20 cellular contexts compared by ENCODE assay signal in the genomic region with DNA sequence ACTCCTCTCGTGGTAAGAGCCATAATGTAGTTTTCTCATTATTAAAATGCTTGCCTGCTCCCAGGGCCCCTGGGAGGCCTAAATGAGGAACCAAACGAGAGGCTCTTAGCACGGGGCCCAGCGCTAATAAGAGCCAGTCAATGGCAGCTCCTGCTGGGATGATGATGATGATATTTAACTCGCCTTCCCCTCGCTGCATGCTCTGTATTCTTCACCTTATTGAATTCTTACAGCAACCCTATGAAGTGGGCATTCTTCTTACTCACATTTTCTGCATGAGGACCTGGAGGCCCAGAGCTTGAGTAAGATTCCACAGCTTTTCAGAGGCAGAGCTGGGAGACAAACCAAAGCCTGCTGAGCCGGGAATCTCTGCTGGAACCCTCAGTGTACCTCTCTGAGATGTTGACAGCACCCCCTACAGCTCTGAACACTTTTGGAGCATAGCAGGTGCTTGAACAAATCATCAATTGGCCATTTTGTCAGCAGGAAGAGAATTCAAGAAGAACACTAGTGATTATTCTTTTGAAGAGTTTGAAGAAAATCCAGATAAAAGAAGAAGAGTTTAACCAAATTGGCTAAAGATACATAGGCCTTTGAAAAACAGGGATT.
DNase-seq lines count a peak whose midpoint lies in the region; ATAC-seq and TF ChIP-seq lines count a peak whose summit lies in the region.
"Had no signal": no experiment of that assay in that cellular context is flagged by ENCODE, and none has a peak within 500 bp of the region (broad histone marks: within the 10 kb centered on the region; RNA-seq: fewer than 3 reads in every experiment).

No MANE protein-coding gene starts in this region.

- no peak overlapping the region for H3K9ac ChIP-seq in endodermal cell (ENCODE audit: extremely low read depth, low read length, poor library complexity, severe bottlenecking)

- H3K27ac ChIP-seq in GM23338 (ENCODE audit: low read depth) (no peak overlapping the region), endodermal cell (ENCODE audit: low read depth, low read length) (no peak overlapping the region)
- H3K27ac ChIP-seq: A549, PC-9, RWPE1 had no signal

- H3F3A ChIP-seq in GM23338 (replicated peaks; ENCODE audit: low read depth): no peaks in the 10 kb centered on the region

- no peaks in the 10 kb centered on the region for H3K4me1 ChIP-seq in GM23338 (ENCODE audit: insufficient read depth)
- H3K4me1 ChIP-seq in endodermal cell (ENCODE audit: control insufficient read depth, insufficient read depth, low read length): peaks cover 4% of the 10 kb centered on the region
- H3K4me1 ChIP-seq: A549, Caco-2 had no signal

- H3K4me1 Mint-ChIP-seq in GM23338 (peaks cover 10% of the 10 kb centered on the region; the same call in 2 of the 3 replicates), endodermal cell (peaks cover 19% of the 10 kb centered on the region)
- H3K4me1 Mint-ChIP-seq in activated T-helper 1 cell treated with anti-CD3 and anti-CD28 coated beads, Interleukin-12 subunit alpha, Interleukin-12 subunit beta, Interleukin-2, Interleukin-4 antibody, amounts not matched to agents 30 ng/mL and 10 ng/mL and 1 ng/mL, durations not matched to agents 14 hours and 24 hours and 36 hours (ENCODE audit: low read depth): no peaks in the 10 kb centered on the region

- no peak overlapping the region for H2AFZ ChIP-seq in GM23338
- H2AFZ ChIP-seq: PC-9 had no signal

- 72 to 76% methylated on average over 6 to 7 of the region's 7 CpGs for whole genome bisulfite sequencing in endodermal cell (ENCODE audit: insufficient coverage in 1 of 2, insufficient read length in 1 of 2), 2 experiments

- H3K4me3 Mint-ChIP-seq in GM23338: no peak overlapping the region
- no peak overlapping the region for H3K4me3 Mint-ChIP-seq in endodermal cell
- no peak overlapping the region for H3K4me3 Mint-ChIP-seq in activated T-helper 1 cell treated with anti-CD3 and anti-CD28 coated beads, Interleukin-12 subunit alpha, Interleukin-12 subunit beta, Interleukin-2, Interleukin-4 antibody, amounts not matched to agents 30 ng/mL and 10 ng/mL and 1 ng/mL, durations not matched to agents 14 hours and 24 hours and 36 hours
- H3K4me3 Mint-ChIP-seq: CD4-positive, alpha-beta T cell had no signal

- H3K27me3 ChIP-seq in GM23338 (ENCODE audit: insufficient read depth) (no peaks in the 10 kb centered on the region), endodermal cell (ENCODE audit: control insufficient read depth, insufficient read depth, low read length, poor library complexity, severe bottlenecking) (no peaks in the 10 kb centered on the region)

- peak; percentile 22 to 28; a peak in 3 of 4 replicates for TF ChIP-seq CTCF in GM23338 (conservative IDR thresholded peaks at IDR 0.05; ENCODE audit: low read depth in 2 of 2)
- TF ChIP-seq CTCF in NB4 (IDR thresholded peaks at IDR 0.05; ENCODE audit: low read depth, low read length): no peak
- TF ChIP-seq CTCF in endodermal cell (conservative IDR thresholded peaks at IDR 0.05): peak; percentile 53

- no peaks in the 10 kb centered on the region for H3K36me3 Mint-ChIP-seq in GM23338 (ENCODE audit: low read depth)
- no peaks in the 10 kb centered on the region for H3K36me3 Mint-ChIP-seq in endodermal cell (ENCODE audit: low read depth)
- H3K36me3 Mint-ChIP-seq in activated T-helper 1 cell treated with anti-CD3 and anti-CD28 coated beads, Interleukin-12 subunit alpha, Interleukin-12 subunit beta, Interleukin-2, Interleukin-4 antibody, amounts not matched to agents 30 ng/mL and 10 ng/mL and 1 ng/mL, durations not matched to agents 14 hours and 24 hours and 36 hours (ENCODE audit: low read depth): no peaks in the 10 kb centered on the region

- H3K79me2 ChIP-seq in GM23338 (replicated peaks; ENCODE audit: insufficient read depth): no peaks in the 10 kb centered on the region

- H3K9me3 Mint-ChIP-seq in GM23338: no peaks in the 10 kb centered on the region; the same call in 2 of the 3 replicates
- peaks cover 8% of the 10 kb centered on the region for H3K9me3 Mint-ChIP-seq in endodermal cell
- no peaks in the 10 kb centered on the region for H3K9me3 Mint-ChIP-seq in activated T-helper 1 cell treated with anti-CD3 and anti-CD28 coated beads, Interleukin-12 subunit alpha, Interleukin-12 subunit beta, Interleukin-2, Interleukin-4 antibody, amounts not matched to agents 30 ng/mL and 10 ng/mL and 1 ng/mL, durations not matched to agents 14 hours and 24 hours and 36 hours
- H3K9me3 Mint-ChIP-seq: CD4-positive, alpha-beta T cell had no signal

- no peaks in the 10 kb centered on the region; the same call in 1 of the 2 replicates for H4K20me1 ChIP-seq in GM23338 (replicated peaks; ENCODE audit: insufficient read depth)

- no peak overlapping the region for H3K27ac Mint-ChIP-seq in GM23338
- H3K27ac Mint-ChIP-seq in endodermal cell: no peak overlapping the region
- H3K27ac Mint-ChIP-seq in activated T-helper 1 cell treated with anti-CD3 and anti-CD28 coated beads, Interleukin-12 subunit alpha, Interleukin-12 subunit beta, Interleukin-2, Interleukin-4 antibody, amounts not matched to agents 30 ng/mL and 10 ng/mL and 1 ng/mL, durations not matched to agents 14 hours and 24 hours and 36 hours: no peak overlapping the region
- H3K27ac Mint-ChIP-seq: CD4-positive, alpha-beta T cell had no signal

- DNase-seq in GM23338 (ENCODE audit: low spot score): no peak
- DNase-seq in NB4 (ENCODE audit: low read depth): peak; percentile 15
- peak; percentile 58 for DNase-seq in NCI-H2227 treated with DMSO at 0.1 percent for 48 hours (lab: John Stamatoyannopoulos, UW)
- DNase-seq in endodermal cell: no peak
- DNase-seq in NOMO-1 treated with dmso at 0.1 percent for 144 hours (lab: John Stamatoyannopoulos, UW; ENCODE audit: unreplicated experiment): no peak
- DNase-seq in activated T-helper 1 cell treated with anti-CD3 and anti-CD28 coated beads, Interleukin-12 subunit alpha, Interleukin-12 subunit beta, Interleukin-2, Interleukin-4 antibody, amounts not matched to agents 30 ng/mL and 10 ng/mL and 1 ng/mL, durations not matched to agents 14 hours and 24 hours and 36 hours (ENCODE audit: low spot score): no peak
- DNase-seq: Caco-2; CD4-positive, alpha-beta T cell; DMS153; GDM1; KG1; NCI-H1694; NCI-H2171; NCI-H510A; PC-9; T-helper 1 cell had no signal

- intact Hi-C loops in activated T-helper 1 cell treated with anti-CD3 and anti-CD28 coated beads, Interleukin-12 subunit alpha, Interleukin-12 subunit beta, Interleukin-2, Interleukin-4 antibody, amounts not matched to agents 30 ng/mL and 10 ng/mL and 1 ng/mL, durations not matched to agents 14 hours and 24 hours and 36 hours (cut with micrococcal nuclease): loop anchor here (10.0 kb wide), 1 partner anchor 105 kb away; no protein-coding TSS in a partner anchor

- H3K9me2 ChIP-seq in GM23338 (ENCODE audit: insufficient read depth): no peaks in the 10 kb centered on the region

- no peak overlapping the region for H3K4me3 ChIP-seq in GM23338
- H3K4me3 ChIP-seq in NB4 (ENCODE audit: low read depth, low read length): no peak overlapping the region
- H3K4me3 ChIP-seq in endodermal cell (ENCODE audit: low read length): no peak overlapping the region
- H3K4me3 ChIP-seq: A549, PC-9 had no signal

- TF ChIP-seq POLR2A in NB4 (IDR thresholded peaks at IDR 0.05; ENCODE audit: extremely low read depth, insufficient read length): no peak

- H3K27me3 Mint-ChIP-seq in GM23338 (ENCODE audit: insufficient read depth, low read depth, poor library complexity) (peaks cover 4% of the 10 kb centered on the region), endodermal cell (ENCODE audit: insufficient read depth) (peaks cover 13% of the 10 kb centered on the region)
- peaks cover 12% of the 10 kb centered on the region for H3K27me3 Mint-ChIP-seq in activated T-helper 1 cell treated with anti-CD3 and anti-CD28 coated beads, Interleukin-12 subunit alpha, Interleukin-12 subunit beta, Interleukin-2, Interleukin-4 antibody, amounts not matched to agents 30 ng/mL and 10 ng/mL and 1 ng/mL, durations not matched to agents 14 hours and 24 hours and 36 hours (ENCODE audit: insufficient read depth)

- no peak overlapping the region for H3K4me2 ChIP-seq in GM23338
- H3K4me2 ChIP-seq: A549, PC-9 had no signal

- H3K9me3 ChIP-seq in endodermal cell (ENCODE audit: control insufficient read depth, low read length): peaks cover 13% of the 10 kb centered on the region
- H3K9me3 ChIP-seq: Caco-2 had no signal

- H3K36me3 ChIP-seq in GM23338 (ENCODE audit: insufficient read depth) (no peaks in the 10 kb centered on the region), endodermal cell (ENCODE audit: control insufficient read depth, insufficient read depth, low read length) (no peaks in the 10 kb centered on the region)

- no peak for ATAC-seq in GM23338
- no peak for ATAC-seq in GM19463 (IDR thresholded peaks at IDR 0.05; ENCODE audit: unreplicated experiment)
- no peak for ATAC-seq in GM18511 (IDR thresholded peaks at IDR 0.05; ENCODE audit: unreplicated experiment)
- ATAC-seq: A549 had no signal

TF ChIP-seq in GM23338, 12 proteins besides CTCF, POLR2A, EP300 and RAD21 (continues in another document):
- TF ChIP-seq NANOG (IDR thresholded peaks at IDR 0.05; ENCODE audit: borderline replicate concordance): no peak

Comparison
In these comparisons a context has a peak if more than half of its experiments do, and no peak if none do; other contexts are left out.
1. DNase-seq: peak in NB4 (single experiment) and NCI-H2227 treated with DMSO at 0.1 percent for 48 hours (single experiment); none in GM23338 (single experiment), endodermal cell (single experiment), NOMO-1 treated with dmso at 0.1 percent for 144 hours (single experiment) and activated T-helper 1 cell treated with anti-CD3 and anti-CD28 coated beads, Interleukin-12 subunit alpha, Interleukin-12 subunit beta, Interleukin-2, Interleukin-4 antibody, amounts not matched to agents 30 ng/mL and 10 ng/mL and 1 ng/mL, durations not matched to agents 14 hours and 24 hours and 36 hours (single experiment).